In genomic region chr7:19051767-19052375, GRCh38 we compare ENCODE assay signal across 8 cellular contexts.
DNase-seq lines count a peak whose midpoint lies in the region; ATAC-seq and TF ChIP-seq lines count a peak whose summit lies in the region.

No MANE protein-coding gene starts in this region.

- ATAC-seq in GM18907 (IDR thresholded peaks at IDR 0.05; ENCODE audit: unreplicated experiment): peak; percentile 87
- ATAC-seq in HG03103 (IDR thresholded peaks at IDR 0.05; ENCODE audit: low read depth, unreplicated experiment): peak; percentile 85

- peaks cover 52% of the 10 kb centered on the region for H3K9me3 Mint-ChIP-seq in nephron

- DNase-seq in NCI-H1092 treated with DMSO at 0.1 percent for 48 hours (lab: John Stamatoyannopoulos, UW) (peak; percentile 13), NCI-H1092 (lab: John Stamatoyannopoulos, UW) (no peak), OCI-M1 (lab: John Stamatoyannopoulos, UW) (peak; percentile 56), coronary artery (ENCODE audit: low spot score) (no peak), hippocampal formation (lab: John Stamatoyannopoulos, UW) (no peak)

- peak; percentile 33 for TF ChIP-seq CTCF in coronary artery (IDR thresholded peaks at IDR 0.05)
- peak; percentile 27 to 43 (median 37) for TF ChIP-seq CTCF in nephron (IDR thresholded peaks at IDR 0.05; ENCODE audit: unreplicated experiment in 3 of 3)

- no peak overlapping the region for H3K4me3 ChIP-seq in coronary artery

- no peak overlapping the region for H3K27ac Mint-ChIP-seq in nephron

- H3K36me3 Mint-ChIP-seq in nephron (ENCODE audit: low read depth): peaks cover 74% of the 10 kb centered on the region

- no peak overlapping the region for H3K27ac ChIP-seq in coronary artery

- H3K27me3 Mint-ChIP-seq in nephron (ENCODE audit: low read depth): no peaks in the 10 kb centered on the region

- H3K4me1 Mint-ChIP-seq in nephron: no peaks in the 10 kb centered on the region

- no peak overlapping the region for H3K4me3 Mint-ChIP-seq in nephron

Comparison
In these comparisons a context has a peak if more than half of its experiments do, and no peak if none do; other contexts are left out.
1. DNase-seq: peak in NCI-H1092 treated with DMSO at 0.1 percent for 48 hours (single experiment) and OCI-M1 (single experiment); none in NCI-H1092 (single experiment), coronary artery (single experiment) and hippocampal formation (0 of 2).